Comparison of ENCODE assay signal across 1 cellular context in the genomic region with DNA sequence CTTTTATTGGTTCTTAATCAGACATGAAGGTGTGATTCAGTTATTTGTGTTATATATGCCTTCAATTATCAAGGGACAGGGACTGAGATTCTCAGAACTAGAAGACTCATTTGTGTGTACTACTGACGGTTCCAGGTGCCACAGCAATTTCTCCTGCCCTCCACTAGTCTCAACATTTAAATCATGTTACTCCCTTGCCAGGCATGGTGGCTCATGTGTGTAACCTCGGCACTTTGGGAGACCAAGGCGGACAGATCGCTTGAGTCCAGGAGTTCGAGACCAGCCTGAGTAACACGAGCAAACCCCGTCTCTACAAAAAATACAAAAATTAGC.
TF ChIP-seq lines count a peak whose summit lies in the region.

No MANE protein-coding gene starts in this region.

TF ChIP-seq in K562, 482 proteins besides CTCF, POLR2A, EP300 and RAD21:
- TF ChIP-seq ZNF274 (IDR thresholded peaks at IDR 0.05; ENCODE audit: borderline replicate concordance, low read depth, low read length) (no peak), ZSCAN32 (CRISPR knock-in tag; IDR thresholded peaks at IDR 0.05) (no peak), ASH1L (IDR thresholded peaks at IDR 0.05; ENCODE audit: borderline replicate concordance, low read depth, partially characterized antibody) (no peak), ZNF212 (CRISPR knock-in tag; IDR thresholded peaks at IDR 0.05) (no peak), NFE2L1 (tag; IDR thresholded peaks at IDR 0.05; ENCODE audit: borderline replicate concordance, low read depth) (no peak), PTBP1 (IDR thresholded peaks at IDR 0.05; ENCODE audit: low read depth, low read length) (no peak), NCOR1 (IDR thresholded peaks at IDR 0.05) (no peak), HSF4 (CRISPR knock-in tag; IDR thresholded peaks at IDR 0.05; ENCODE audit: borderline replicate concordance) (no peak), SLC30A9 (CRISPR knock-in tag; IDR thresholded peaks at IDR 0.05) (no peak), ZNF175 (CRISPR knock-in tag; IDR thresholded peaks at IDR 0.05; ENCODE audit: low read depth) (no peak)
- TF ChIP-seq, protein P1, sequence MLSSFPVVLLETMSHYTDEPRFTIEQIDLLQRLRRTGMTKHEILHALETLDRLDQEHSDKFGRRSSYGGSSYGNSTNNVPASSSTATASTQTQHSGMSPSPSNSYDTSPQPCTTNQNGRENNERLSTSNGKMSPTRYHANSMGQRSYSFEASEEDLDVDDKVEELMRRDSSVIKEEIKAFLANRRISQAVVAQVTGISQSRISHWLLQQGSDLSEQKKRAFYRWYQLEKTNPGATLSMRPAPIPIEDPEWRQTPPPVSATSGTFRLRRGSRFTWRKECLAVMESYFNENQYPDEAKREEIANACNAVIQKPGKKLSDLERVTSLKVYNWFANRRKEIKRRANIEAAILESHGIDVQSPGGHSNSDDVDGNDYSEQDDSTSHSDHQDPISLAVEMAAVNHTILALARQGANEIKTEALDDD (IDR thresholded peaks at IDR 0.05) = no peak
- TF ChIP-seq, protein P2, sequence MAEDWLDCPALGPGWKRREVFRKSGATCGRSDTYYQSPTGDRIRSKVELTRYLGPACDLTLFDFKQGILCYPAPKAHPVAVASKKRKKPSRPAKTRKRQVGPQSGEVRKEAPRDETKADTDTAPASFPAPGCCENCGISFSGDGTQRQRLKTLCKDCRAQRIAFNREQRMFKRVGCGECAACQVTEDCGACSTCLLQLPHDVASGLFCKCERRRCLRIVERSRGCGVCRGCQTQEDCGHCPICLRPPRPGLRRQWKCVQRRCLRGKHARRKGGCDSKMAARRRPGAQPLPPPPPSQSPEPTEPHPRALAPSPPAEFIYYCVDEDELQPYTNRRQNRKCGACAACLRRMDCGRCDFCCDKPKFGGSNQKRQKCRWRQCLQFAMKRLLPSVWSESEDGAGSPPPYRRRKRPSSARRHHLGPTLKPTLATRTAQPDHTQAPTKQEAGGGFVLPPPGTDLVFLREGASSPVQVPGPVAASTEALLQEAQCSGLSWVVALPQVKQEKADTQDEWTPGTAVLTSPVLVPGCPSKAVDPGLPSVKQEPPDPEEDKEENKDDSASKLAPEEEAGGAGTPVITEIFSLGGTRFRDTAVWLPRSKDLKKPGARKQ (CRISPR knock-in tag; IDR thresholded peaks at IDR 0.05) = no peak
- TF ChIP-seq, protein P3, sequence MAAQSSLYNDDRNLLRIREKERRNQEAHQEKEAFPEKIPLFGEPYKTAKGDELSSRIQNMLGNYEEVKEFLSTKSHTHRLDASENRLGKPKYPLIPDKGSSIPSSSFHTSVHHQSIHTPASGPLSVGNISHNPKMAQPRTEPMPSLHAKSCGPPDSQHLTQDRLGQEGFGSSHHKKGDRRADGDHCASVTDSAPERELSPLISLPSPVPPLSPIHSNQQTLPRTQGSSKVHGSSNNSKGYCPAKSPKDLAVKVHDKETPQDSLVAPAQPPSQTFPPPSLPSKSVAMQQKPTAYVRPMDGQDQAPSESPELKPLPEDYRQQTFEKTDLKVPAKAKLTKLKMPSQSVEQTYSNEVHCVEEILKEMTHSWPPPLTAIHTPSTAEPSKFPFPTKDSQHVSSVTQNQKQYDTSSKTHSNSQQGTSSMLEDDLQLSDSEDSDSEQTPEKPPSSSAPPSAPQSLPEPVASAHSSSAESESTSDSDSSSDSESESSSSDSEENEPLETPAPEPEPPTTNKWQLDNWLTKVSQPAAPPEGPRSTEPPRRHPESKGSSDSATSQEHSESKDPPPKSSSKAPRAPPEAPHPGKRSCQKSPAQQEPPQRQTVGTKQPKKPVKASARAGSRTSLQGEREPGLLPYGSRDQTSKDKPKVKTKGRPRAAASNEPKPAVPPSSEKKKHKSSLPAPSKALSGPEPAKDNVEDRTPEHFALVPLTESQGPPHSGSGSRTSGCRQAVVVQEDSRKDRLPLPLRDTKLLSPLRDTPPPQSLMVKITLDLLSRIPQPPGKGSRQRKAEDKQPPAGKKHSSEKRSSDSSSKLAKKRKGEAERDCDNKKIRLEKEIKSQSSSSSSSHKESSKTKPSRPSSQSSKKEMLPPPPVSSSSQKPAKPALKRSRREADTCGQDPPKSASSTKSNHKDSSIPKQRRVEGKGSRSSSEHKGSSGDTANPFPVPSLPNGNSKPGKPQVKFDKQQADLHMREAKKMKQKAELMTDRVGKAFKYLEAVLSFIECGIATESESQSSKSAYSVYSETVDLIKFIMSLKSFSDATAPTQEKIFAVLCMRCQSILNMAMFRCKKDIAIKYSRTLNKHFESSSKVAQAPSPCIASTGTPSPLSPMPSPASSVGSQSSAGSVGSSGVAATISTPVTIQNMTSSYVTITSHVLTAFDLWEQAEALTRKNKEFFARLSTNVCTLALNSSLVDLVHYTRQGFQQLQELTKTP (IDR thresholded peaks at IDR 0.05; ENCODE audit: low read depth in 1 of 2, partially characterized antibody in 2 of 2) = no peak
- TF ChIP-seq, protein P4, sequence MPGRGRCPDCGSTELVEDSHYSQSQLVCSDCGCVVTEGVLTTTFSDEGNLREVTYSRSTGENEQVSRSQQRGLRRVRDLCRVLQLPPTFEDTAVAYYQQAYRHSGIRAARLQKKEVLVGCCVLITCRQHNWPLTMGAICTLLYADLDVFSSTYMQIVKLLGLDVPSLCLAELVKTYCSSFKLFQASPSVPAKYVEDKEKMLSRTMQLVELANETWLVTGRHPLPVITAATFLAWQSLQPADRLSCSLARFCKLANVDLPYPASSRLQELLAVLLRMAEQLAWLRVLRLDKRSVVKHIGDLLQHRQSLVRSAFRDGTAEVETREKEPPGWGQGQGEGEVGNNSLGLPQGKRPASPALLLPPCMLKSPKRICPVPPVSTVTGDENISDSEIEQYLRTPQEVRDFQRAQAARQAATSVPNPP (IDR thresholded peaks at IDR 0.05; ENCODE audit: borderline replicate concordance, insufficient read depth, insufficient read length) = no peak
- TF ChIP-seq, protein P5, sequence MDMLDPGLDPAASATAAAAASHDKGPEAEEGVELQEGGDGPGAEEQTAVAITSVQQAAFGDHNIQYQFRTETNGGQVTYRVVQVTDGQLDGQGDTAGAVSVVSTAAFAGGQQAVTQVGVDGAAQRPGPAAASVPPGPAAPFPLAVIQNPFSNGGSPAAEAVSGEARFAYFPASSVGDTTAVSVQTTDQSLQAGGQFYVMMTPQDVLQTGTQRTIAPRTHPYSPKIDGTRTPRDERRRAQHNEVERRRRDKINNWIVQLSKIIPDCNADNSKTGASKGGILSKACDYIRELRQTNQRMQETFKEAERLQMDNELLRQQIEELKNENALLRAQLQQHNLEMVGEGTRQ (CRISPR knock-in tag; IDR thresholded peaks at IDR 0.05) = no peak
- TF ChIP-seq, protein P6, sequence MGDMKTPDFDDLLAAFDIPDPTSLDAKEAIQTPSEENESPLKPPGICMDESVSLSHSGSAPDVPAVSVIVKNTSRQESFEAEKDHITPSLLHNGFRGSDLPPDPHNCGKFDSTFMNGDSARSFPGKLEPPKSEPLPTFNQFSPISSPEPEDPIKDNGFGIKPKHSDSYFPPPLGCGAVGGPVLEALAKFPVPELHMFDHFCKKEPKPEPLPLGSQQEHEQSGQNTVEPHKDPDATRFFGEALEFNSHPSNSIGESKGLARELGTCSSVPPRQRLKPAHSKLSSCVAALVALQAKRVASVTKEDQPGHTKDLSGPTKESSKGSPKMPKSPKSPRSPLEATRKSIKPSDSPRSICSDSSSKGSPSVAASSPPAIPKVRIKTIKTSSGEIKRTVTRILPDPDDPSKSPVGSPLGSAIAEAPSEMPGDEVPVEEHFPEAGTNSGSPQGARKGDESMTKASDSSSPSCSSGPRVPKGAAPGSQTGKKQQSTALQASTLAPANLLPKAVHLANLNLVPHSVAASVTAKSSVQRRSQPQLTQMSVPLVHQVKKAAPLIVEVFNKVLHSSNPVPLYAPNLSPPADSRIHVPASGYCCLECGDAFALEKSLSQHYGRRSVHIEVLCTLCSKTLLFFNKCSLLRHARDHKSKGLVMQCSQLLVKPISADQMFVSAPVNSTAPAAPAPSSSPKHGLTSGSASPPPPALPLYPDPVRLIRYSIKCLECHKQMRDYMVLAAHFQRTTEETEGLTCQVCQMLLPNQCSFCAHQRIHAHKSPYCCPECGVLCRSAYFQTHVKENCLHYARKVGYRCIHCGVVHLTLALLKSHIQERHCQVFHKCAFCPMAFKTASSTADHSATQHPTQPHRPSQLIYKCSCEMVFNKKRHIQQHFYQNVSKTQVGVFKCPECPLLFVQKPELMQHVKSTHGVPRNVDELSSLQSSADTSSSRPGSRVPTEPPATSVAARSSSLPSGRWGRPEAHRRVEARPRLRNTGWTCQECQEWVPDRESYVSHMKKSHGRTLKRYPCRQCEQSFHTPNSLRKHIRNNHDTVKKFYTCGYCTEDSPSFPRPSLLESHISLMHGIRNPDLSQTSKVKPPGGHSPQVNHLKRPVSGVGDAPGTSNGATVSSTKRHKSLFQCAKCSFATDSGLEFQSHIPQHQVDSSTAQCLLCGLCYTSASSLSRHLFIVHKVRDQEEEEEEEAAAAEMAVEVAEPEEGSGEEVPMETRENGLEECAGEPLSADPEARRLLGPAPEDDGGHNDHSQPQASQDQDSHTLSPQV (IDR thresholded peaks at IDR 0.05) = no peak
